17 cellular contexts compared by ENCODE assay signal in genomic region chr7:148436571-148436970, GRCh38.
DNase-seq lines count a peak whose midpoint lies in the region; ATAC-seq and TF ChIP-seq lines count a peak whose summit lies in the region.
"Had no signal": no experiment of that assay in that cellular context is flagged by ENCODE, and none has a peak within 500 bp of the region (broad histone marks: within the 10 kb centered on the region; RNA-seq: fewer than 3 reads in every experiment).

No MANE protein-coding gene starts in this region.

- no peak overlapping the region for H3K27ac Mint-ChIP-seq in Caco-2 (ENCODE audit: unreplicated experiment)

- POLR2A ChIA-PET in Caco-2 (lab: Charles Lee) = no interaction called here

- peak overlapping the region; percentile 33 for H2AK5ac ChIP-seq in neuronal stem cell (ENCODE audit: low read depth, low read length)

- no peak overlapping the region for H3K4ac ChIP-seq in neuronal stem cell (ENCODE audit: low read length)

- no peak overlapping the region for H2BK15ac ChIP-seq in neuronal stem cell (ENCODE audit: low read length)

- no peaks in the 10 kb centered on the region for H3K4me1 ChIP-seq in neuronal stem cell (ENCODE audit: control insufficient read depth in 2 of 2, insufficient read depth in 1 of 2, low read depth in 1 of 2, low read length in 2 of 2)
- no peaks in the 10 kb centered on the region for H3K4me1 ChIP-seq in Caco-2
- H3K4me1 ChIP-seq: vagina had no signal

- no peak overlapping the region for H4K91ac ChIP-seq in neuronal stem cell (ENCODE audit: low read depth, low read length, poor library complexity)

- no peaks in the 10 kb centered on the region for H3K79me1 ChIP-seq in neuronal stem cell (ENCODE audit: low read depth, low read length)

- no peak for TF ChIP-seq CTCF in Caco-2 (IDR thresholded peaks at IDR 0.05; ENCODE audit: insufficient read depth in 1 of 2, low read depth in 1 of 2, low read length in 1 of 2, severe bottlenecking in 1 of 2, unreplicated experiment in 1 of 2)

- H3K9ac ChIP-seq in neuronal stem cell (ENCODE audit: low read depth, low read length, poor library complexity) = no peak overlapping the region

- DNase-seq in NCI-H69 (lab: John Stamatoyannopoulos, UW) = peak; percentile 65
- no peak for DNase-seq in neuronal stem cell (ENCODE audit: low spot score)
- no peak for DNase-seq in GM03348 (ENCODE audit: low spot score)
- no peak for DNase-seq in OCI-M1 (lab: John Stamatoyannopoulos, UW)
- no peak for DNase-seq in Caco-2
- DNase-seq: activated gamma-delta T cell treated with Interleukin-2 at 50 U/mL for 16 hours; GF-D8; left ventricle myocardium superior; NCI-H1694 treated with DMSO at 0.1 percent for 48 hours; stimulated activated CD4-positive, alpha-beta T cell treated with anti-CD3 and anti-CD28 coated beads, Interleukin-4, amount 100 ng/mL, for 1 hour had no signal

- H3K27me3 ChIP-seq in neuronal stem cell (ENCODE audit: control insufficient read depth in 3 of 3, insufficient read depth in 3 of 3, low read depth in 1 of 3, low read length in 3 of 3) (no peaks in the 10 kb centered on the region), Caco-2 (replicated peaks; ENCODE audit: control insufficient read depth, insufficient read depth, low read length) (no peaks in the 10 kb centered on the region)
- H3K27me3 ChIP-seq: vagina had no signal

- no peaks in the 10 kb centered on the region for H3K36me3 ChIP-seq in neuronal stem cell (replicated peaks in 1 of 2; ENCODE audit: control insufficient read depth in 2 of 2, insufficient read depth in 2 of 2, low read length in 2 of 2)
- no peaks in the 10 kb centered on the region for H3K36me3 ChIP-seq in Caco-2 (ENCODE audit: control insufficient read depth, insufficient read depth, low read length)
- H3K36me3 ChIP-seq: vagina had no signal

- no CpG with 5 or more reads among the region's 7 CpGs for WGBS in neuronal stem cell (ENCODE audit: extremely low coverage in 2 of 2, insufficient read length in 2 of 2, insufficient replicate concordance in 1 of 2), 2 donors

- no peaks in the 10 kb centered on the region for H3K9me3 Mint-ChIP-seq in Caco-2 (ENCODE audit: unreplicated experiment)

- no peak overlapping the region for H2AFZ ChIP-seq in neuronal stem cell (ENCODE audit: low read length)

- H3K27ac ChIP-seq in neuronal stem cell (replicated peaks; ENCODE audit: low read length) = no peak overlapping the region
- H3K27ac ChIP-seq: SK-N-MC, vagina had no signal

- intact Hi-C loops in Caco-2 (cut with micrococcal nuclease; ENCODE audit: unreplicated experiment) = no loop called here

- H2BK5ac ChIP-seq in neuronal stem cell (ENCODE audit: low read length) = no peak overlapping the region

- H3K18ac ChIP-seq in neuronal stem cell (ENCODE audit: low read length) = peak overlapping the region; percentile 11

- no peaks in the 10 kb centered on the region for H3K36me3 Mint-ChIP-seq in Caco-2 (ENCODE audit: insufficient read depth, unreplicated experiment)
- H3K36me3 Mint-ChIP-seq: brain had no signal

- H3K4me3 Mint-ChIP-seq in Caco-2 (ENCODE audit: unreplicated experiment) = no peak overlapping the region
- H3K4me3 Mint-ChIP-seq: brain, nephron had no signal

- H2BK120ac ChIP-seq in neuronal stem cell (ENCODE audit: low read depth, low read length) = peak overlapping the region; percentile 67

- peaks cover 6% of the 10 kb centered on the region for H3K4me1 Mint-ChIP-seq in Caco-2 (ENCODE audit: low read depth, unreplicated experiment)

- CTCF ChIA-PET in Caco-2 (lab: Charles Lee) = no interaction called here

- H3K14ac ChIP-seq in neuronal stem cell (ENCODE audit: low read length) = no peak overlapping the region

- BruUV-seq in Caco-2 (replicated peaks; lab: Mats Ljungman, UMichigan) = no TSS peak

- no peak overlapping the region for H4K8ac ChIP-seq in neuronal stem cell (ENCODE audit: low read depth, low read length)

- no peak overlapping the region for H3K4me3 ChIP-seq in neuronal stem cell (ENCODE audit: low read length in 2 of 2)
- H3K4me3 ChIP-seq in Caco-2 (ENCODE audit: low read depth, low read length) = no peak overlapping the region
- H3K4me3 ChIP-seq: SK-N-MC, vagina had no signal

- no peak overlapping the region for H2BK12ac ChIP-seq in neuronal stem cell (ENCODE audit: low read length)

- H3K9me3 ChIP-seq in neuronal stem cell (replicated peaks in 1 of 2; ENCODE audit: control insufficient read depth in 2 of 2, insufficient read depth in 1 of 2, low read depth in 1 of 2, low read length in 2 of 2) (peaks cover 2 to 5% of the 10 kb centered on the region in 2 donors), Caco-2 (no peaks in the 10 kb centered on the region)
- H3K9me3 ChIP-seq: vagina had no signal

- peak; percentile 56 for ATAC-seq in GM19463 (IDR thresholded peaks at IDR 0.05; ENCODE audit: unreplicated experiment)
- ATAC-seq in HG02884 (IDR thresholded peaks at IDR 0.05; ENCODE audit: unreplicated experiment) = peak; percentile 64
- ATAC-seq: left ventricle myocardium superior, sciatic nerve had no signal

- no peaks in the 10 kb centered on the region for H3K27me3 Mint-ChIP-seq in Caco-2 (ENCODE audit: insufficient read depth, unreplicated experiment)

- no peak overlapping the region for H3K23ac ChIP-seq in neuronal stem cell (ENCODE audit: low read depth, low read length, poor library complexity)

- H3K4me2 ChIP-seq in neuronal stem cell (ENCODE audit: insufficient read depth, low read length, poor library complexity, severe bottlenecking) = no peak overlapping the region
